13 cellular contexts compared by ENCODE assay signal in genomic region chr16:11056090-11056988, GRCh38.
A peak's percentile ranks its signal among the peaks of the same experiment; 100 is the strongest.
DNase-seq lines count a peak whose midpoint lies in the region; ATAC-seq, FAIRE-seq and TF ChIP-seq lines count a peak whose summit lies in the region.
"Had no signal": no experiment of that assay in that cellular context is flagged by ENCODE, and none has a peak within 500 bp of the region (broad histone marks: within the 10 kb centered on the region; RNA-seq: fewer than 3 reads in every experiment).

No MANE protein-coding gene starts in this region.

- H3F3A ChIP-seq in GM23338 (replicated peaks; ENCODE audit: low read depth) = no peaks in the 10 kb centered on the region

- peaks cover 12% of the 10 kb centered on the region for H3K36me3 Mint-ChIP-seq in effector memory CD8-positive, alpha-beta T cell (ENCODE audit: insufficient read depth)
- no peaks in the 10 kb centered on the region for H3K36me3 Mint-ChIP-seq in GM23338 (ENCODE audit: low read depth)

- H3K9me3 Mint-ChIP-seq in effector memory CD8-positive, alpha-beta T cell = no peaks in the 10 kb centered on the region
- no peaks in the 10 kb centered on the region for H3K9me3 Mint-ChIP-seq in GM23338
- H3K9me3 Mint-ChIP-seq: HFFc6 had no signal

- no peak for TF ChIP-seq CTCF in GM23338 (conservative IDR thresholded peaks at IDR 0.05; ENCODE audit: low read depth in 2 of 2)

- DNase-seq in GM03348 (ENCODE audit: low spot score) (peak; percentile 34), SJSA1 (ENCODE audit: low read depth in 1 of 2, low spot score in 2 of 2) (peak in 1 of 2 experiments; percentile 59), sciatic nerve (ENCODE audit: low spot score) (no peak), RCC 7860 (ENCODE audit: low spot score) (no peak), GM23338 (ENCODE audit: low spot score) (no peak)
- DNase-seq in effector memory CD8-positive, alpha-beta T cell = no peak
- DNase-seq: activated T-cell treated with anti-CD3 and anti-CD28 coated beads, Interleukin-2, amount 50 U/mL, for 1 hour; DMS153; HFFc6; Kasumi-1 had no signal

- H3K4me1 ChIP-seq in SJSA1 (replicated peaks) (peaks cover 56% of the 10 kb centered on the region), GM23338 (ENCODE audit: insufficient read depth) (no peaks in the 10 kb centered on the region)

- intact Hi-C loops in sciatic nerve (cut with DNase I) = no loop called here

- no peaks in the 10 kb centered on the region for H3K27me3 ChIP-seq in SJSA1 (replicated peaks)
- H3K27me3 ChIP-seq in GM23338 (ENCODE audit: insufficient read depth) = no peaks in the 10 kb centered on the region

- no peak overlapping the region for H3K4me2 ChIP-seq in GM23338

- no peak for ATAC-seq in effector memory CD8-positive, alpha-beta T cell (replicated peaks)
- ATAC-seq in sciatic nerve (peak; percentile 34), GM19395 (IDR thresholded peaks at IDR 0.05; ENCODE audit: unreplicated experiment) (no peak), GM23338 (no peak), GM19324 (IDR thresholded peaks at IDR 0.05; ENCODE audit: low FRiP score, unreplicated experiment) (no peak)
- ATAC-seq: Panc1 had no signal

- no peaks in the 10 kb centered on the region for H3K9me3 ChIP-seq in SJSA1 (replicated peaks)

- no peak overlapping the region for H2AFZ ChIP-seq in GM23338

- H3K4me3 Mint-ChIP-seq in effector memory CD8-positive, alpha-beta T cell = no peak overlapping the region
- no peak overlapping the region for H3K4me3 Mint-ChIP-seq in GM23338
- H3K4me3 Mint-ChIP-seq: HFFc6 had no signal

- H3K27ac Mint-ChIP-seq in effector memory CD8-positive, alpha-beta T cell = peak overlapping the region; percentile 11 to 49
- no peak overlapping the region for H3K27ac Mint-ChIP-seq in GM23338
- H3K27ac Mint-ChIP-seq: HFFc6 had no signal

- no peak overlapping the region for H3K4me3 ChIP-seq in SJSA1
- no peak overlapping the region for H3K4me3 ChIP-seq in GM23338

- peak overlapping the region; percentile 35 for H3K27ac ChIP-seq in SJSA1
- H3K27ac ChIP-seq in GM23338 (ENCODE audit: low read depth) = no peak overlapping the region

- peaks cover 28 to 30% of the 10 kb centered on the region in 2 donors for H3K4me1 Mint-ChIP-seq in effector memory CD8-positive, alpha-beta T cell (ENCODE audit: low read depth in 2 of 2)
- H3K4me1 Mint-ChIP-seq in GM23338 = peaks cover 5% of the 10 kb centered on the region

- no peaks in the 10 kb centered on the region for H3K27me3 Mint-ChIP-seq in effector memory CD8-positive, alpha-beta T cell
- H3K27me3 Mint-ChIP-seq in GM23338 (ENCODE audit: insufficient read depth, low read depth, poor library complexity) = no peaks in the 10 kb centered on the region

- no peaks in the 10 kb centered on the region for H4K20me1 ChIP-seq in GM23338 (replicated peaks; ENCODE audit: insufficient read depth)

- H3K79me2 ChIP-seq in GM23338 (replicated peaks; ENCODE audit: insufficient read depth) = no peaks in the 10 kb centered on the region

- peaks cover 4% of the 10 kb centered on the region; the same call in 1 of the 2 replicates for H3K36me3 ChIP-seq in SJSA1
- H3K36me3 ChIP-seq in GM23338 (ENCODE audit: insufficient read depth) = no peaks in the 10 kb centered on the region

- no peak for FAIRE-seq in RCC 7860 (lab: Jason Lieb, UNC)

- no peaks in the 10 kb centered on the region for H3K9me2 ChIP-seq in GM23338 (ENCODE audit: insufficient read depth)

TF ChIP-seq in GM23338, 12 proteins besides CTCF, POLR2A, EP300 and RAD21:
- TF ChIP-seq ETS1 (IDR thresholded peaks at IDR 0.05) (no peak), JUNB (IDR thresholded peaks at IDR 0.05; ENCODE audit: unreplicated experiment) (no peak)
TF ChIP-seq in GM23338: peak in this region for 0.
